In the genomic region with DNA sequence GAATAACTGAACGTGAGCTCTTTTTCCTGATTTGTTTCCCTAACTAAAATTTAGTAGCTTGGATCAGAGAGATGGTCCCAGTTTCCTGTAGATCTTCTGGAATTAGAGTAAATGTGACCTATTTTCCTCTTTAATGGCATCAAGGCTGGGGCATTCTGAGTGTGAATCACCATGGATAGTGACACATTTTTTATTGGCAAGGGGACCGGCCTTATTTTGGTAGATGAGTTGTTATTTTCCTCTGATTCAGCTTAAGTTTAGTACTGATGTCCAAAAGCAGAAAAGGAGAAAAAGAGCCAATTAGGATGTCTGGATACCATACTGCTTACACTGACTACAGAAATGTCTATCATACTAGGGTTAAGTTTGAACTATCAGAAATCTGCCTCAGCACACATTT, we compare ENCODE assay signal across 17 cellular contexts.
DNase-seq lines count a peak whose midpoint lies in the region; ATAC-seq and TF ChIP-seq lines count a peak whose summit lies in the region.
"Had no signal": no experiment of that assay in that cellular context is flagged by ENCODE, and none has a peak within 500 bp of the region (broad histone marks: within the 10 kb centered on the region; RNA-seq: fewer than 3 reads in every experiment).

No MANE protein-coding gene starts in this region.

- H3K4me3 ChIP-seq in ACC112 (ENCODE audit: low read depth, low read length) (no peak overlapping the region), PC-3 (ENCODE audit: low read length) (no peak overlapping the region), fibroblast of mammary gland (ENCODE audit: control insufficient read depth, low read depth, low read length) (no peak overlapping the region), body of pancreas (no peak overlapping the region)
- H3K4me3 ChIP-seq: GM12878, Peyer's patch had no signal

- CTCF ChIA-PET in PC-3 (lab: Charles Lee) = interaction anchor here (0.7 kb wide), 1 partner anchor 69 kb away, joined by 4 read pairs; no protein-coding TSS in a partner anchor

- H3F3A ChIP-seq in PC-3 (ENCODE audit: low read length, unreplicated experiment) = no peaks in the 10 kb centered on the region

- H3K9me3 Mint-ChIP-seq in activated T-cell treated with anti-CD3 and anti-CD28 coated beads, Interleukin-2, amount 50 U/mL, for 4 hours = no peaks in the 10 kb centered on the region

- H3K27ac ChIP-seq in ACC112 (ENCODE audit: low read depth, low read length) (0 out of 2 replicates have a peak overlapping the region, but pooled peaks have one; percentile 4), PC-3 (ENCODE audit: low read length) (no peak overlapping the region), body of pancreas (no peak overlapping the region)
- H3K27ac ChIP-seq: Peyer's patch had no signal

- H2AFZ ChIP-seq in ACC112 (ENCODE audit: low read length, unreplicated experiment) (no peak overlapping the region), PC-3 (ENCODE audit: low read length) (no peak overlapping the region)

- H3K4me1 ChIP-seq in ACC112 (ENCODE audit: control insufficient read depth, insufficient read depth, low read length, unreplicated experiment) = peaks cover 10% of the 10 kb centered on the region
- H3K4me1 ChIP-seq in PC-3 (ENCODE audit: insufficient read depth, low read length) = peaks cover 9% of the 10 kb centered on the region
- no peaks in the 10 kb centered on the region for H3K4me1 ChIP-seq in body of pancreas

- TF ChIP-seq CTCF in PC-3 (conservative IDR thresholded peaks at IDR 0.05; ENCODE audit: low read depth, low read length) (no peak), fibroblast of mammary gland (conservative IDR thresholded peaks at IDR 0.05; ENCODE audit: control insufficient read depth, insufficient read depth, low read depth, low read length) (no peak), body of pancreas (IDR thresholded peaks at IDR 0.05) (no peak)

- no peaks in the 10 kb centered on the region for H3K9me2 ChIP-seq in PC-3 (replicated peaks; ENCODE audit: low read length)

- no peak overlapping the region for H3K4me3 Mint-ChIP-seq in activated T-cell treated with anti-CD3 and anti-CD28 coated beads, Interleukin-2, amount 50 U/mL, for 4 hours
- H3K4me3 Mint-ChIP-seq: B cell had no signal

- H3K27me3 ChIP-seq in ACC112 (ENCODE audit: insufficient read depth, low read length) (no peaks in the 10 kb centered on the region), PC-3 (ENCODE audit: low read length) (no peaks in the 10 kb centered on the region), body of pancreas (no peaks in the 10 kb centered on the region)
- H3K27me3 ChIP-seq: Peyer's patch had no signal

- H3K4me2 ChIP-seq in PC-3 (ENCODE audit: low read length) = no peak overlapping the region

- H3K27me3 Mint-ChIP-seq in activated T-cell treated with anti-CD3 and anti-CD28 coated beads, Interleukin-2, amount 50 U/mL, for 4 hours (ENCODE audit: low read depth) = no peaks in the 10 kb centered on the region
- H3K27me3 Mint-ChIP-seq: B cell had no signal

- no peak for TF ChIP-seq POLR2A in body of pancreas (IDR thresholded peaks at IDR 0.05)

- no TSS peak for BruUV-seq in PC-3 (replicated peaks; lab: Mats Ljungman, UMichigan)

- H3K36me3 Mint-ChIP-seq in activated T-cell treated with anti-CD3 and anti-CD28 coated beads, Interleukin-2, amount 50 U/mL, for 4 hours (ENCODE audit: insufficient read depth) = peaks cover 8% of the 10 kb centered on the region

- 49 to 65% methylated on average over 2 of the region's 2 CpGs for WGBS in body of pancreas, 2 donors

- no peaks in the 10 kb centered on the region for H3K9me3 ChIP-seq in PC-3 (ENCODE audit: low read length)
- H3K9me3 ChIP-seq in body of pancreas = no peaks in the 10 kb centered on the region
- H3K9me3 ChIP-seq: Peyer's patch had no signal

- H3K36me3 ChIP-seq in ACC112 (ENCODE audit: insufficient read depth, low read length) (no peaks in the 10 kb centered on the region), PC-3 (ENCODE audit: low read depth, low read length) (peaks cover under 1% of the 10 kb centered on the region; the same call in 1 of the 2 replicates), body of pancreas (replicated peaks in 1 of 2; ENCODE audit: insufficient read depth in 1 of 2, low read depth in 2 of 2) (no peaks in the 10 kb centered on the region)

- intact Hi-C loops in PC-3 (cut with micrococcal nuclease) (no loop called here), body of pancreas (cut with DNase I) (no loop called here)

- H3K79me2 ChIP-seq in ACC112 (ENCODE audit: control insufficient read depth, insufficient read depth, low read length, unreplicated experiment) (no peaks in the 10 kb centered on the region), PC-3 (ENCODE audit: low read length) (no peaks in the 10 kb centered on the region)

- DNase-seq in GM03348 (ENCODE audit: low spot score) (peak; percentile 33), PC-3 (peak; percentile 47), fibroblast of mammary gland (ENCODE audit: low read depth) (peak; percentile 55), NCI-H187 (lab: John Stamatoyannopoulos, UW) (no peak), body of pancreas (no peak)
- DNase-seq in effector CD8-positive, alpha-beta T cell (lab: John Stamatoyannopoulos, UW) = no peak
- DNase-seq in activated T-cell treated with anti-CD3 and anti-CD28 coated beads, Interleukin-2, amount 50 U/mL, for 4 hours = no peak
- DNase-seq: DMS 273 treated with DMSO at 0.1 percent for 48 hours, HCEC 1CT, NCI-H1092, NCI-H446 treated with DMSO at 0.1 percent for 48 hours, NCI-H748 treated with DMSO at 0.1 percent for 48 hours, Peyer's patch, SHP77 treated with DMSO at 0.1 percent for 48 hours had no signal

- H4K20me1 ChIP-seq in PC-3 (ENCODE audit: low read length) = no peaks in the 10 kb centered on the region

- POLR2A ChIA-PET in PC-3 (lab: Charles Lee; ENCODE audit: unreplicated experiment) = no interaction called here

- H3K4me1 Mint-ChIP-seq in activated T-cell treated with anti-CD3 and anti-CD28 coated beads, Interleukin-2, amount 50 U/mL, for 4 hours (ENCODE audit: low read depth) = peaks cover 2% of the 10 kb centered on the region

- H3K9ac ChIP-seq in PC-3 (ENCODE audit: low read length) = no peak overlapping the region

- ATAC-seq in PC-3 (peak; percentile 43; the same call in 1 of the 2 replicates), body of pancreas (no peak)
- no peak for ATAC-seq in activated T-cell treated with anti-CD3 and anti-CD28 coated beads, Interleukin-2, amount 50 U/mL, for 4 hours
- ATAC-seq: GM12878 had no signal

Comparison
In these comparisons a context has a peak if more than half of its experiments do, and no peak if none do; other contexts are left out.
1. DNase-seq: peak in GM03348 (single experiment), PC-3 (single experiment) and fibroblast of mammary gland (single experiment); none in effector CD8-positive, alpha-beta T cell (single experiment), activated T-cell treated with anti-CD3 and anti-CD28 coated beads, Interleukin-2, amount 50 U/mL, for 4 hours (single experiment), NCI-H187 (0 of 2) and body of pancreas (0 of 4).